27 cellular contexts compared by ENCODE assay signal in genomic region chr1:112044745-112045144, GRCh38. TPM values are rescaled to one million over a fixed set of nuclear protein-coding genes. Genes with fewer than 3 reads are reported as not detected.
A peak's percentile ranks its signal among the peaks of the same experiment; 100 is the strongest.
DNase-seq lines count a peak whose midpoint lies in the region; ATAC-seq, FAIRE-seq and TF ChIP-seq lines count a peak whose summit lies in the region.
"Had no signal": no experiment of that assay in that cellular context is flagged by ENCODE, and none has a peak within 500 bp of the region (broad histone marks: within the 10 kb centered on the region; RNA-seq: fewer than 3 reads in every experiment).

No MANE protein-coding gene starts in this region.

- no peak for TF ChIP-seq POLR2A in HepG2 (IDR thresholded peaks at IDR 0.05; ENCODE audit: insufficient read depth in 1 of 2, low read depth in 2 of 2, low read length in 2 of 2)
- no peak for TF ChIP-seq POLR2A in right lobe of liver (IDR thresholded peaks at IDR 0.05)

- H3K4me2 ChIP-seq in HepG2 (ENCODE audit: low read depth, low read length) = no peak overlapping the region
- H3K4me2 ChIP-seq: A549; BLaER1 treated with 17β-estradiol and CSF1 and Interleukin-3, amounts not matched to agents 10 nM and 100 nM had no signal

- FAIRE-seq in HepG2 (lab: Jason Lieb, UNC) = no peak
- FAIRE-seq: A549, D721Med, GM12891, GM18507, H1 had no signal

- in situ Hi-C loops in HepG2 (cut with HindIII; ENCODE audit: extremely low pct_ligation_motif_present, low pct_unique_long_range_greater_than_20kb) = no loop called here

- H3K27ac ChIP-seq in HepG2 (ENCODE audit: extremely low read length, insufficient read depth, low read length) (no peak overlapping the region), right lobe of liver (no peak overlapping the region)
- H3K27ac ChIP-seq: A549; BLaER1 treated with 17β-estradiol and CSF1 and Interleukin-3, amounts not matched to agents 10 nM and 100 nM; GM23248 had no signal

- CTCF ChIA-PET in HepG2 (lab: Yijun Ruan, JAX; ENCODE audit: low intra/inter-chr PET ratio, low total read pairs) = no interaction called here

- POLR2A ChIA-PET in HepG2 (lab: Yijun Ruan, JAX) = no interaction called here

- H2AFZ ChIP-seq in HepG2 (ENCODE audit: low read length) = no peak overlapping the region
- H2AFZ ChIP-seq: GM23248 had no signal

- TF ChIP-seq EP300 in HepG2 (IDR thresholded peaks at IDR 0.05; ENCODE audit: low read depth in 2 of 2, low read length in 2 of 2) (no peak), HepG2 (CRISPR knock-in tag; IDR thresholded peaks at IDR 0.05; ENCODE audit: borderline replicate concordance) (no peak)

- no peak overlapping the region for H3K9ac ChIP-seq in HepG2 (ENCODE audit: insufficient read depth, low read depth, low read length)
- H3K9ac ChIP-seq: BLaER1 treated with 17β-estradiol and CSF1 and Interleukin-3, amounts not matched to agents 10 nM and 100 nM; GM23248 had no signal

- H3K27me3 ChIP-seq in HepG2 (ENCODE audit: control insufficient read depth in 1 of 2, insufficient read depth in 2 of 2, low read length in 2 of 2) = no peaks in the 10 kb centered on the region
- no peaks in the 10 kb centered on the region for H3K27me3 ChIP-seq in right lobe of liver
- H3K27me3 ChIP-seq: BLaER1 treated with 17β-estradiol and CSF1 and Interleukin-3, amounts not matched to agents 10 nM and 100 nM had no signal

- intact Hi-C loops in HepG2 (cut with micrococcal nuclease; ENCODE audit: unreplicated experiment) = no loop called here
- intact Hi-C loops in right lobe of liver (cut with DNase I) = no loop called here

- no peak for TF ChIP-seq RAD21 in HepG2 (CRISPR knock-in tag; IDR thresholded peaks at IDR 0.05)

- 4% methylated on average over 3 of the region's 3 CpGs for WGBS in HepG2 (ENCODE audit: low lambda C conversion rate)
- 71% methylated on average over 3 of the region's 3 CpGs for WGBS in right lobe of liver (ENCODE audit: insufficient coverage, low coverage, low lambda C conversion rate, missing lambda C conversion rate)

- TF ChIP-seq CTCF in HepG2 (CRISPR knock-in tag; IDR thresholded peaks at IDR 0.05) (no peak), right lobe of liver (IDR thresholded peaks at IDR 0.05) (no peak)

- H4K20me1 ChIP-seq in HepG2 (ENCODE audit: insufficient read depth, low read length) = no peaks in the 10 kb centered on the region
- H4K20me1 ChIP-seq: BLaER1 treated with 17β-estradiol and CSF1 and Interleukin-3, amounts not matched to agents 10 nM and 100 nM had no signal

- no peaks in the 10 kb centered on the region for H3K4me1 ChIP-seq in HepG2 (ENCODE audit: insufficient read depth, low read length)
- H3K4me1 ChIP-seq in right lobe of liver = no peaks in the 10 kb centered on the region
- H3K4me1 ChIP-seq: A549, BE2C had no signal

- no peak overlapping the region for H3K4me3 ChIP-seq in HepG2 (replicated peaks in 1 of 3; ENCODE audit: insufficient read depth in 1 of 3, low read depth in 2 of 3, low read length in 3 of 3)
- no peak overlapping the region for H3K4me3 ChIP-seq in right lobe of liver
- H3K4me3 ChIP-seq: A549; BLaER1 treated with 17β-estradiol and CSF1 and Interleukin-3, amounts not matched to agents 10 nM and 100 nM; GM23248 had no signal

- H3K79me2 ChIP-seq in HepG2 (ENCODE audit: insufficient read depth, low read length) = no peaks in the 10 kb centered on the region

- H3K9me3 ChIP-seq in HepG2 (ENCODE audit: low read length) (no peaks in the 10 kb centered on the region), right lobe of liver (no peaks in the 10 kb centered on the region)
- H3K9me3 ChIP-seq: A549; BE2C; BLaER1 treated with 17β-estradiol and CSF1 and Interleukin-3, amounts not matched to agents 10 nM and 100 nM had no signal

- no TSS peak for BruUV-seq in HepG2 (replicated peaks; lab: Mats Ljungman, UMichigan)

- ATAC-seq in HepG2 (no peak), right lobe of liver (no peak), GM21390 (IDR thresholded peaks at IDR 0.05; ENCODE audit: unreplicated experiment) (no peak)
- ATAC-seq: A549 had no signal

- DNase-seq in NCI-H748 (lab: John Stamatoyannopoulos, UW; ENCODE audit: unreplicated experiment) (peak; percentile 7), NCI-H748 treated with DMSO at 0.1 percent for 48 hours (lab: John Stamatoyannopoulos, UW) (no peak), HepG2 (ENCODE audit: low spot score) (no peak), right lobe of liver (no peak), NCI-H69 (lab: John Stamatoyannopoulos, UW) (peak; percentile 7), SW 1271 (lab: John Stamatoyannopoulos, UW) (no peak)
- DNase-seq: 8988T; ACHN; AML-193; BE2C; CD4-positive, alpha-beta T cell; CD8-positive, alpha-beta memory T cell; DMS 273 treated with DMSO at 0.1 percent for 48 hours; DMS79; EL; GF-D8; GM23248; H7; HCEC 1CT had no signal

- H3K36me3 ChIP-seq in HepG2 (replicated peaks in 1 of 2; ENCODE audit: control insufficient read depth in 1 of 2, insufficient read depth in 2 of 2, low read length in 2 of 2) (no peaks in the 10 kb centered on the region), right lobe of liver (no peaks in the 10 kb centered on the region)
- H3K36me3 ChIP-seq: BE2C; BLaER1 treated with 17β-estradiol and CSF1 and Interleukin-3, amounts not matched to agents 10 nM and 100 nM had no signal

TF ChIP-seq in HepG2, 621 proteins besides CTCF, POLR2A, EP300 and RAD21:
- no peak for TF ChIP-seq PHF8 (CRISPR knock-in tag; IDR thresholded peaks at IDR 0.05)
- peak; percentile 64; the same call in 1 of the 2 replicates for TF ChIP-seq LCORL (IDR thresholded peaks at IDR 0.05)
- no peak for TF ChIP-seq LCORL (CRISPR knock-in tag; IDR thresholded peaks at IDR 0.05)

RNA-seq across cellular contexts. Expression of gene KCND3, which starts 55.3 kb away (rescaled TPM):
- total RNA-seq in HepG2 (2016; rRNA removed; fragmentation: Illumina TruSeq; extraction: Trizol) = not detected in 2 replicates
- total RNA-seq in HepG2 (2016; cell fraction: cytosol; rRNA removed; fragmentation: Illumina TruSeq; extraction: Trizol; ENCODE audit: low read depth) = not detected in 2 replicates
- total RNA-seq in HepG2 (2016; cell fraction: insoluble cytoplasmic fraction; rRNA removed; fragmentation: Illumina TruSeq; extraction: Trizol) = not detected in 2 replicates
- total RNA-seq in HepG2 (2016; cell fraction: membrane; rRNA removed; fragmentation: Illumina TruSeq; extraction: Trizol) = not detected in 2 replicates
- total RNA-seq in HepG2 (2016; cell fraction: nucleus; rRNA removed; fragmentation: Illumina TruSeq; extraction: Trizol) = not detected in 2 replicates
- polyA plus RNA-seq in HepG2 (2011; rRNA removed) = 0.04 and 0.09 TPM in 2 replicates
- polyA plus RNA-seq in HepG2 (2011; cell fraction: cytosol; rRNA removed) = 0.03 and 0.05 TPM in 2 replicates
- 0.02 and 0.11 TPM in 2 replicates for polyA plus RNA-seq in HepG2 (2011; cell fraction: nucleus; rRNA removed)
- polyA plus RNA-seq in HepG2 (2012) = not detected in 2 replicates
- polyA plus RNA-seq in HepG2 (2016; cell fraction: cytosol; fragmentation: Illumina TruSeq; extraction: Trizol; ENCODE audit: low read depth) = not detected in 2 replicates
- not detected in 2 replicates for polyA plus RNA-seq in HepG2 (2016; cell fraction: insoluble cytoplasmic fraction; fragmentation: Illumina TruSeq; extraction: Trizol; ENCODE audit: low read depth)
- polyA plus RNA-seq in HepG2 (2016; cell fraction: membrane; fragmentation: Illumina TruSeq; extraction: Trizol; ENCODE audit: low read depth) = not detected in 2 replicates
- not detected in 2 replicates for polyA plus RNA-seq in HepG2 (2016; cell fraction: nucleus; fragmentation: Illumina TruSeq; extraction: Trizol; ENCODE audit: insufficient read depth, low read depth)
- polyA minus RNA-seq in HepG2 (2011; rRNA and poly(A)+ RNA removed; ENCODE audit: low replicate concordance) = 0.20 TPM in 1 of 2 replicates, not detected in the other
- polyA minus RNA-seq in HepG2 (2011; cell fraction: cytosol; rRNA and poly(A)+ RNA removed) = 0.10 TPM in 1 of 2 replicates, not detected in the other
- polyA minus RNA-seq in HepG2 (2011; cell fraction: nucleus; rRNA and poly(A)+ RNA removed) = 0.12 TPM in 1 of 2 replicates, not detected in the other
- total RNA-seq in right lobe of liver = 10 to 100 TPM in 5 of 6 experiments, 1 to 10 TPM in 1; 8.1 to 25.5 (median 16.2) TPM
- total RNA-seq: CD8-positive, alpha-beta memory T cell had no signal
- polyA plus RNA-seq: A549; CD14-positive monocyte; CD8-positive, alpha-beta memory T cell had no signal

Comparison
In these comparisons a context has a peak if more than half of its experiments do, and no peak if none do; other contexts are left out.
1. DNase-seq: peak in NCI-H748 (single experiment) and NCI-H69 (single experiment); none in NCI-H748 treated with DMSO at 0.1 percent for 48 hours (single experiment), HepG2 (single experiment), right lobe of liver (0 of 3) and SW 1271 (0 of 2).
2. RNA of gene KCND3, which starts 55.3 kb away (total RNA-seq): 8.1 to 25.5 TPM in right lobe of liver; not detected in HepG2; every median in the first group is over 4 times any median in the second.